Comparison of ENCODE assay signal across 25 cellular contexts in genomic region chr7:157903296-157903695, GRCh38.
"Had no signal": no experiment of that assay in that cellular context is flagged by ENCODE, and none has a peak within 500 bp of the region (broad histone marks: within the 10 kb centered on the region; RNA-seq: fewer than 3 reads in every experiment).

No MANE protein-coding gene starts in this region.

- FAIRE-seq: colon, endometrium, endothelial cell of umbilical vein, frontal cortex had no signal

- H3K27ac ChIP-seq: colonic mucosa, coronary artery, epithelial cell of prostate, esophagus muscularis mucosa, esophagus squamous epithelium, foreskin keratinocyte, gastrocnemius medialis, gastroesophageal sphincter, heart left ventricle, heart right ventricle had no signal

- DNase-seq: colonic mucosa; cortex of kidney; dermis blood vessel endothelial cell; effector CD4-positive, alpha-beta T cell; effector CD8-positive, alpha-beta T cell; effector memory CD4-positive, alpha-beta T cell; effector memory CD8-positive, alpha-beta T cell; erythroblast; esophagus squamous epithelium; foreskin fibroblast; foreskin keratinocyte; foreskin melanocyte; gastrocnemius medialis; glutamatergic neuron; heart left ventricle; heart right ventricle had no signal

- H3K36me3 ChIP-seq: colonic mucosa, esophagus muscularis mucosa, esophagus squamous epithelium, gastrocnemius medialis, gastroesophageal sphincter, heart left ventricle, heart right ventricle had no signal

- H3K4me3 ChIP-seq: colonic mucosa, coronary artery, dorsolateral prefrontal cortex, esophagus muscularis mucosa, esophagus squamous epithelium, gastrocnemius medialis, gastroesophageal sphincter, heart left ventricle, heart right ventricle had no signal

- H3K9me3 ChIP-seq: colonic mucosa, esophagus muscularis mucosa, esophagus squamous epithelium, gastrocnemius medialis, gastroesophageal sphincter, heart left ventricle, heart right ventricle had no signal

- H3K4me1 ChIP-seq: colonic mucosa, foreskin keratinocyte, gastrocnemius medialis, gastroesophageal sphincter had no signal

- H3K27me3 ChIP-seq: colonic mucosa, esophagus muscularis mucosa, esophagus squamous epithelium, foreskin keratinocyte, gastroesophageal sphincter, heart left ventricle had no signal
